ENCODE assay signal across 11 cellular contexts in the genomic region with DNA sequence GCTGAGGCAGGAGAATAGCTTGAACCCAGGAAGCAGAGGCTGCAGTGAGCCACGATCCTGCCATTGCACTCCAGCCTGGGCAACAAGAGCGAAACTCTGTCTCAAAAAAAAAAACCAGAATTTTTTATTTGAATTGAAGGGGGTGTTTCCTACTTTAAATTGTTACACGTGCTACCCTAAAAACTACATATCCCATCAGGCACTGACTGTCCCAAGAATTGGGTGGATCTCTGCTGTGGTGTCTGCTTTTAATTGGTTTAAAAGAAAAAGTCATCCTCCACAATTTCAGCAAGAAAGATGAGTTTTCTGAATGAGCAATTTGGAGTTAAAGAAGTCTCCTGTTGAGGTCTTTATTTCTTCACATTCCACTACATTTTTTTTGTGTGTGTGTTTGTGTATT. TPM values are rescaled to one million over a fixed set of nuclear protein-coding genes. Genes with fewer than 3 reads are reported as not detected.
DNase-seq lines count a peak whose midpoint lies in the region; TF ChIP-seq lines count a peak whose summit lies in the region.
"Had no signal": no experiment of that assay in that cellular context is flagged by ENCODE, and none has a peak within 500 bp of the region (broad histone marks: within the 10 kb centered on the region; RNA-seq: fewer than 3 reads in every experiment).

No MANE protein-coding gene starts in this region.

- CTCF ChIA-PET in activated naive CD4-positive, alpha-beta T cell treated with anti-CD3 and anti-CD28 coated beads for 36 hours (lab: Charles Lee): no interaction called here

- H3K27me3 ChIP-seq in stomach (no peaks in the 10 kb centered on the region), ascending aorta (no peaks in the 10 kb centered on the region)
- H3K27me3 ChIP-seq: cardiac muscle cell had no signal

- H3K9me3 Mint-ChIP-seq in activated naive CD4-positive, alpha-beta T cell treated with anti-CD3 and anti-CD28 coated beads for 36 hours: no peaks in the 10 kb centered on the region
- no peaks in the 10 kb centered on the region for H3K9me3 Mint-ChIP-seq in T-helper 2 cell treated with Interferon-gamma antibody and Interleukin-4, amounts not matched to agents 5 μg/mL and 100 μg/mL, for 36 hours

- peaks cover 0 to 21% (median 15%) of the 10 kb centered on the region in 4 donors for H3K36me3 ChIP-seq in stomach
- peaks cover 0 to 9% of the 10 kb centered on the region in 2 donors for H3K36me3 ChIP-seq in ascending aorta

- H3K4me1 Mint-ChIP-seq in activated naive CD4-positive, alpha-beta T cell treated with anti-CD3 and anti-CD28 coated beads for 36 hours (ENCODE audit: low read depth): peaks cover 52% of the 10 kb centered on the region
- H3K4me1 Mint-ChIP-seq in T-helper 2 cell treated with Interferon-gamma antibody and Interleukin-4, amounts not matched to agents 5 μg/mL and 100 μg/mL, for 36 hours (ENCODE audit: low read depth): peaks cover 34% of the 10 kb centered on the region

- H3K27ac ChIP-seq in stomach (peak overlapping the region in 2 of 5 donors; percentile 10 to 98), ascending aorta (no peak overlapping the region)
- H3K27ac ChIP-seq: cardiac muscle cell had no signal

- H3K4me3 ChIP-seq in stomach (peak overlapping the region; percentile 55 to 82 (median 74)), ascending aorta (peak overlapping the region in 1 of 2 donors; percentile 85)
- H3K4me3 ChIP-seq: cardiac muscle cell had no signal

- H3K27me3 Mint-ChIP-seq in activated naive CD4-positive, alpha-beta T cell treated with anti-CD3 and anti-CD28 coated beads for 36 hours (ENCODE audit: low read depth): no peaks in the 10 kb centered on the region
- H3K27me3 Mint-ChIP-seq in T-helper 2 cell treated with Interferon-gamma antibody and Interleukin-4, amounts not matched to agents 5 μg/mL and 100 μg/mL, for 36 hours (ENCODE audit: low read depth): no peaks in the 10 kb centered on the region

- WGBS in stomach, 5 donors: 22 to 45% (median 42%) methylated on average over 3 of the region's 3 CpGs

- TF ChIP-seq POLR2A in stomach (IDR thresholded peaks at IDR 0.05): no peak

- H3K4me1 ChIP-seq in stomach: peaks cover 31 to 66% (median 55%) of the 10 kb centered on the region in 4 donors
- H3K4me1 ChIP-seq in ascending aorta: peaks cover 3 to 14% of the 10 kb centered on the region in 2 donors

- intact Hi-C loops in activated naive CD4-positive, alpha-beta T cell treated with anti-CD3 and anti-CD28 coated beads for 36 hours (cut with micrococcal nuclease): loop anchor here (1.0 to 5.0 kb wide), 3 partner anchors 29 to 1556 kb away; partner anchors contain the start of genes HYPK and SERINC4
- intact Hi-C loops in stomach (cut with DNase I; ENCODE audit: low total_unique reads) (no loop called here), ascending aorta (cut with DNase I) (no loop called here)

- TF ChIP-seq CTCF in stomach (IDR thresholded peaks at IDR 0.05) (no peak), ascending aorta (IDR thresholded peaks at IDR 0.05) (no peak)

- peak overlapping the region; percentile 88 for H3K4me3 Mint-ChIP-seq in activated naive CD4-positive, alpha-beta T cell treated with anti-CD3 and anti-CD28 coated beads for 36 hours
- H3K4me3 Mint-ChIP-seq in T-helper 2 cell treated with Interferon-gamma antibody and Interleukin-4, amounts not matched to agents 5 μg/mL and 100 μg/mL, for 36 hours: peak overlapping the region; percentile 99

- DNase-seq in activated naive CD4-positive, alpha-beta T cell treated with anti-CD3 and anti-CD28 coated beads for 36 hours: peak; percentile 23
- no peak for DNase-seq in activated naive CD4-positive, alpha-beta T cell treated with anti-CD3 and anti-CD28 coated beads, Interleukin-2, amount 50 U/mL, for 16 hours
- DNase-seq in T-helper 2 cell treated with Interferon-gamma antibody and Interleukin-4, amounts not matched to agents 5 μg/mL and 100 μg/mL, for 36 hours (ENCODE audit: low spot score): no peak
- DNase-seq in fibroblast of peridontal ligament (ENCODE audit: extremely low read depth) (peak; percentile 35), stomach (no peak), iPS-NIHi11 (ENCODE audit: low spot score) (no peak), C1 segment of cervical spinal cord (lab: John Stamatoyannopoulos, UW) (no peak), ascending aorta (ENCODE audit: low spot score in 2 of 2) (no peak)
- DNase-seq: DMS53, RPMI8226 had no signal

- no peaks in the 10 kb centered on the region for H3K9me3 ChIP-seq in stomach
- no peaks in the 10 kb centered on the region for H3K9me3 ChIP-seq in ascending aorta

- peaks cover 24% of the 10 kb centered on the region for H3K36me3 Mint-ChIP-seq in activated naive CD4-positive, alpha-beta T cell treated with anti-CD3 and anti-CD28 coated beads for 36 hours (ENCODE audit: low read depth)
- peaks cover 40% of the 10 kb centered on the region for H3K36me3 Mint-ChIP-seq in T-helper 2 cell treated with Interferon-gamma antibody and Interleukin-4, amounts not matched to agents 5 μg/mL and 100 μg/mL, for 36 hours (ENCODE audit: low read depth)

- H3K27ac Mint-ChIP-seq in activated naive CD4-positive, alpha-beta T cell treated with anti-CD3 and anti-CD28 coated beads for 36 hours: peak overlapping the region; percentile 89
- H3K27ac Mint-ChIP-seq in T-helper 2 cell treated with Interferon-gamma antibody and Interleukin-4, amounts not matched to agents 5 μg/mL and 100 μg/mL, for 36 hours: peak overlapping the region; percentile 98

- TF ChIP-seq EP300 in stomach (IDR thresholded peaks at IDR 0.05): no peak

RNA-seq across cellular contexts. Expression of gene PDIA3, which starts 2.1 kb away (rescaled TPM):
- total RNA-seq in activated naive CD4-positive, alpha-beta T cell treated with anti-CD3 and anti-CD28 coated beads for 36 hours: 100 to 1,000 TPM; 196 to 199 TPM
- total RNA-seq in stomach (100 to 1,000 TPM in 2 of 5 donors, 10 to 100 TPM in 3; 16.3 to 227 (median 66.6) TPM), ascending aorta (89.1 TPM)
- 100 to 1,000 TPM in 2 of 3 donors, 10 to 100 TPM in 1; 34.7 to 168 (median 112) TPM for polyA plus RNA-seq in stomach

RNA-seq across cellular contexts. Expression of gene ELL3, which starts 28.4 kb away (rescaled TPM):
- total RNA-seq in activated naive CD4-positive, alpha-beta T cell treated with anti-CD3 and anti-CD28 coated beads for 36 hours: 1 to 10 TPM; 1.0 to 1.2 TPM
- 100 to 1,000 TPM in 1 of 5 donors, 10 to 100 TPM in 3, 1 to 10 TPM in 1; 8.1 to 131 (median 45.4) TPM for total RNA-seq in stomach
- 10 to 100 TPM in 1 of 3 donors, 1 to 10 TPM in 2; 4.0 to 14.2 (median 5.6) TPM for polyA plus RNA-seq in stomach
- total RNA-seq in ascending aorta: 39.5 TPM
- polyA plus RNA-seq: cardiac muscle cell had no signal

RNA-seq across cellular contexts. Expression of gene SERF2, which starts 43.7 kb away (rescaled TPM):
- 100 to 1,000 TPM; 781 to 808 TPM for total RNA-seq in activated naive CD4-positive, alpha-beta T cell treated with anti-CD3 and anti-CD28 coated beads for 36 hours
- total RNA-seq in stomach: 1,000 to 10,000 TPM in 1 of 5 donors, 100 to 1,000 TPM in 4; 276 to 1,195 (median 526) TPM
- polyA plus RNA-seq in stomach: 1,000 to 10,000 TPM; 2,001 to 3,403 (median 2,340) TPM
- 733 TPM for total RNA-seq in ascending aorta

RNA-seq across cellular contexts. Expression of gene SERINC4, which starts 51.6 kb away (rescaled TPM):
- total RNA-seq in activated naive CD4-positive, alpha-beta T cell treated with anti-CD3 and anti-CD28 coated beads for 36 hours: under 1 TPM; 0.14 to 0.15 TPM
- not detected for total RNA-seq in stomach
- under 1 TPM in 2 of 3 donors, not detected in 1; 0.37 to 0.55 TPM for polyA plus RNA-seq in stomach
- total RNA-seq in ascending aorta: not detected

RNA-seq across cellular contexts. Expression of gene HYPK, which starts 52.0 kb away (rescaled TPM):
- total RNA-seq in activated naive CD4-positive, alpha-beta T cell treated with anti-CD3 and anti-CD28 coated beads for 36 hours: 10 to 100 TPM; 19.6 to 21.1 TPM
- total RNA-seq in stomach: 10 to 100 TPM in 4 of 5 donors, 1 to 10 TPM in 1; 1.8 to 61.6 (median 24.1) TPM
- 10 to 100 TPM in 2 of 3 donors, 1 to 10 TPM in 1; 5.3 to 56.4 (median 12.9) TPM for polyA plus RNA-seq in stomach
- 20.2 TPM for total RNA-seq in ascending aorta

Comparison
In these comparisons a context has a peak if more than half of its experiments do, and no peak if none do; other contexts are left out.
1. DNase-seq: peak in activated naive CD4-positive, alpha-beta T cell treated with anti-CD3 and anti-CD28 coated beads for 36 hours (single experiment) and fibroblast of peridontal ligament (single experiment); none in activated naive CD4-positive, alpha-beta T cell treated with anti-CD3 and anti-CD28 coated beads, Interleukin-2, amount 50 U/mL, for 16 hours (single experiment), T-helper 2 cell treated with Interferon-gamma antibody and Interleukin-4, amounts not matched to agents 5 μg/mL and 100 μg/mL, for 36 hours (single experiment), stomach (single experiment), iPS-NIHi11 (single experiment), C1 segment of cervical spinal cord (0 of 14) and ascending aorta (0 of 2).
2. RNA of gene ELL3, which starts 28.4 kb away (total RNA-seq): 8.1 to 131 TPM in stomach and 39.5 TPM in ascending aorta (single experiment); 1.0 to 1.2 TPM in activated naive CD4-positive, alpha-beta T cell treated with anti-CD3 and anti-CD28 coated beads for 36 hours; every median in the first group is over 4 times any median in the second.